ENCODE assay signal across 2 cellular contexts in the genomic region with DNA sequence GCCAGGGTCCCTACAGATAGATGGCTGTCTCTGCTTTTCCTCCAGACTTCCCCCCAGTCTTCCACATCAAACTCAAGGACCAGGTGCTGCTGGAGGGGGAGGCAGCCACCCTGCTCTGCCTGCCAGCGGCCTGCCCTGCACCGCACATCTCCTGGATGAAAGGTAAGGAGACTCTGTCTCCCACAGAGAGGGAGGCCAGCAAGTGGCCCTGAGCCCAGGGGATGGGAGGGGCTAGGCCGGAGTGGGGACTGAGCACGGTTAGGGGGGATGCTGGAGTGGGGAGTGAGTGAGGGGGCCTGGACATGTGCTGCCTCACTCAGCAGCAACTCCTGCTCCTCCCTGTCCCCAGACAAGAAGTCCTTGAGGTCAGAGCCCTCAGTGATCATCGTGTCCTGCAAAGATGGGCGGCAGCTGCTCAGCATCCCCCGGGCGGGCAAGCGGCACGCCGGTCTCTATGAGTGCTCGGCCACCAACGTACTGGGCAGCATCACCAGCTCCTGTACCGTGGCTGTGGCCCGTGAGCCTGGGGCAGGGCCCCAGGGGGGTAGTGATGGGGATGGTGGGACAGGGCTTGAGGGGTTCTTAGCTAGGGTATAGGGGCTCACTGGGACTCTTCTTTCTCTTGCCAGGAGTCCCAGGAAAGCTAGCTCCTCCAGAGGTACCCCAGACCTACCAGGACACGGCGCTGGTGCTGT.
TF ChIP-seq lines count a peak whose summit lies in the region.

No MANE protein-coding gene starts in this region.

TF ChIP-seq in IMR-90, 13 proteins besides CTCF, POLR2A, EP300 and RAD21:
- TF ChIP-seq, protein P1, sequence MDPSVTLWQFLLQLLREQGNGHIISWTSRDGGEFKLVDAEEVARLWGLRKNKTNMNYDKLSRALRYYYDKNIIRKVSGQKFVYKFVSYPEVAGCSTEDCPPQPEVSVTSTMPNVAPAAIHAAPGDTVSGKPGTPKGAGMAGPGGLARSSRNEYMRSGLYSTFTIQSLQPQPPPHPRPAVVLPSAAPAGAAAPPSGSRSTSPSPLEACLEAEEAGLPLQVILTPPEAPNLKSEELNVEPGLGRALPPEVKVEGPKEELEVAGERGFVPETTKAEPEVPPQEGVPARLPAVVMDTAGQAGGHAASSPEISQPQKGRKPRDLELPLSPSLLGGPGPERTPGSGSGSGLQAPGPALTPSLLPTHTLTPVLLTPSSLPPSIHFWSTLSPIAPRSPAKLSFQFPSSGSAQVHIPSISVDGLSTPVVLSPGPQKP (IDR thresholded peaks at IDR 0.05; ENCODE audit: borderline replicate concordance, low read depth, low read length) = no peak
- no peak for TF ChIP-seq CEBPB (IDR thresholded peaks at IDR 0.05; ENCODE audit: low read depth, low read length)
- TF ChIP-seq, protein P2, sequence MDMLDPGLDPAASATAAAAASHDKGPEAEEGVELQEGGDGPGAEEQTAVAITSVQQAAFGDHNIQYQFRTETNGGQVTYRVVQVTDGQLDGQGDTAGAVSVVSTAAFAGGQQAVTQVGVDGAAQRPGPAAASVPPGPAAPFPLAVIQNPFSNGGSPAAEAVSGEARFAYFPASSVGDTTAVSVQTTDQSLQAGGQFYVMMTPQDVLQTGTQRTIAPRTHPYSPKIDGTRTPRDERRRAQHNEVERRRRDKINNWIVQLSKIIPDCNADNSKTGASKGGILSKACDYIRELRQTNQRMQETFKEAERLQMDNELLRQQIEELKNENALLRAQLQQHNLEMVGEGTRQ (IDR thresholded peaks at IDR 0.05; ENCODE audit: low read depth, low read length) = no peak
- TF ChIP-seq FOS (IDR thresholded peaks at IDR 0.05; ENCODE audit: low read depth, low read length) = no peak
- no peak for TF ChIP-seq CHD1 (IDR thresholded peaks at IDR 0.05; ENCODE audit: low read depth, low read length)
- TF ChIP-seq SMC3 (IDR thresholded peaks at IDR 0.05; ENCODE audit: low read depth, low read length) = no peak
- no peak for TF ChIP-seq NFE2L2 (IDR thresholded peaks at IDR 0.05; ENCODE audit: low read depth, low read length)
- no peak for TF ChIP-seq BHLHE40 (IDR thresholded peaks at IDR 0.05; ENCODE audit: low read depth, low read length)
- TF ChIP-seq MAZ (IDR thresholded peaks at IDR 0.05; ENCODE audit: borderline replicate concordance, low read depth, low read length) = no peak
- TF ChIP-seq RCOR1 (IDR thresholded peaks at IDR 0.05; ENCODE audit: insufficient replicate concordance, low read length) = no peak

TF ChIP-seq in H1, 55 proteins besides CTCF, POLR2A, EP300 and RAD21:
- TF ChIP-seq SIX5 (IDR thresholded peaks at IDR 0.05; ENCODE audit: low read depth, low read length) = no peak
- no peak for TF ChIP-seq SUZ12 (IDR thresholded peaks at IDR 0.05; ENCODE audit: low read length)
- TF ChIP-seq FOSL1 (IDR thresholded peaks at IDR 0.05; ENCODE audit: insufficient read depth, low read depth, low read length) = no peak
- no peak for TF ChIP-seq GTF2F1 (IDR thresholded peaks at IDR 0.05; ENCODE audit: borderline replicate concordance, low read depth, low read length)
- TF ChIP-seq POU5F1 (IDR thresholded peaks at IDR 0.05; ENCODE audit: low read depth, low read length) = no peak
- no peak for TF ChIP-seq EGR1 (IDR thresholded peaks at IDR 0.05; ENCODE audit: borderline replicate concordance, low read depth, low read length)
